35 cellular contexts compared by ENCODE assay signal in the genomic region with DNA sequence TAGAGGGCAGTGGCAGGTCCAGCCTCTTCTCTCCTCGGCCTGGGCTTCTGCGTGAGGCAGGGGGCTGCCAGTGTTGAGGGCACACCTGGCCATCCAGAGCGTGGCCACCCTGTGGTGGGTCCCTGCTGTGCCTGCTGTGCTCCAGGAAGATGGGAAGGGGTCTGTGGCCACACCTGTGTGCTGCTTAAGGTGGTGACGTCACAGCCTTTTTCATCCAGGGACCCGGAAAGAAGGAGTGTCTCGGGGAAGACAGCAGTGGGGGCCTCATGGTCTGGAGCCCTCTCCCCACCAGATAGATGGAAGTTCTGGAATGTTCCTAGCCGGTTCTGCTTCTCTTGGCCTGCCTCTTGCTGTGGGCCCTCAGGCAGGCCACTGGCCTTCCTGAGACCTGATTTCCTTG. TPM values are rescaled to one million over a fixed set of nuclear protein-coding genes. Genes with fewer than 3 reads are reported as not detected.
"Had no signal": no experiment of that assay in that cellular context is flagged by ENCODE, and none has a peak within 500 bp of the region (broad histone marks: within the 10 kb centered on the region; RNA-seq: fewer than 3 reads in every experiment).

No MANE protein-coding gene starts in this region.

- H3K27ac ChIP-seq: adrenal gland, body of pancreas, brain microvascular endothelial cell, breast epithelium, VCaP had no signal

- FAIRE-seq: astrocyte, TTC549 had no signal

- H3K9me3 Mint-ChIP-seq: activated B cell treated with CpG ODN at 0.5 μM for 24 hours; activated CD4-positive, alpha-beta memory T cell treated with anti-CD3 and anti-CD28 coated beads for 36 hours; activated CD4-positive, alpha-beta T cell treated with anti-CD3 and anti-CD28 coated beads, Interleukin-2, amount 10 ng/mL, durations not matched to agents 24 days and 14 days; activated CD8-positive, alpha-beta T cell treated with anti-CD3 and anti-CD28 coated beads for 36 hours; activated naive CD4-positive, alpha-beta T cell treated with anti-CD3 and anti-CD28 coated beads for 36 hours; activated naive CD4-positive, alpha-beta T cell treated with anti-CD3 and anti-CD28 coated beads, Interleukin-2, amount 50 U/mL, for 72 hours; activated naive CD8-positive, alpha-beta T cell treated with anti-CD3 and anti-CD28 coated beads for 36 hours; activated T-cell treated with anti-CD3 and anti-CD28 coated beads, Interleukin-2, amount 50 U/mL, for 4 hours; activated T-cell treated with anti-CD3 and anti-CD28 coated beads, Interleukin-2, amount 50 U/mL, for 72 hours; activated T-helper 1 cell treated with anti-CD3 and anti-CD28 coated beads, Interleukin-12 subunit alpha, Interleukin-12 subunit beta, Interleukin-2, Interleukin-4 antibody, amounts not matched to agents 30 ng/mL and 10 ng/mL and 1 ng/mL, durations not matched to agents 14 hours and 24 hours and 36 hours; activated T-helper 17 cell treated with anti-CD3 and anti-CD28 coated beads, Interleukin-2, amount 50 U/mL, for 72 hours; T-helper 2 cell treated with Interferon-gamma antibody and Interleukin-4, amounts not matched to agents 5 μg/mL and 100 μg/mL, for 36 hours had no signal

- ATAC-seq: activated CD8-positive, alpha-beta T cell treated with anti-CD3 and anti-CD28 coated beads for 36 hours; activated naive CD4-positive, alpha-beta T cell treated with anti-CD3 and anti-CD28 coated beads, Interleukin-2, amount 50 U/mL, for 72 hours; activated T-cell treated with anti-CD3 and anti-CD28 coated beads, Interleukin-2, amount 50 U/mL, for 4 hours; activated T-cell treated with anti-CD3 and anti-CD28 coated beads, Interleukin-2, amount 50 U/mL, for 72 hours; activated T-helper 17 cell treated with anti-CD3 and anti-CD28 coated beads, Interleukin-2, amount 50 U/mL, for 72 hours; body of pancreas; T-helper 17 cell had no signal

- H3K4me3 ChIP-seq: adrenal gland, body of pancreas, breast epithelium had no signal

- H3K4me1 Mint-ChIP-seq: activated B cell treated with CpG ODN at 0.5 μM for 24 hours; activated CD4-positive, alpha-beta T cell treated with anti-CD3 and anti-CD28 coated beads, Interleukin-2, amount 10 ng/mL, durations not matched to agents 24 days and 14 days; activated naive CD8-positive, alpha-beta T cell treated with anti-CD3 and anti-CD28 coated beads for 36 hours; activated T-helper 17 cell treated with anti-CD3 and anti-CD28 coated beads, Interleukin-2, amount 50 U/mL, for 72 hours had no signal

- H3K36me3 Mint-ChIP-seq: activated CD4-positive, alpha-beta memory T cell treated with anti-CD3 and anti-CD28 coated beads for 36 hours; activated naive CD4-positive, alpha-beta T cell treated with anti-CD3 and anti-CD28 coated beads, Interleukin-2, amount 50 U/mL, for 72 hours; activated naive CD8-positive, alpha-beta T cell treated with anti-CD3 and anti-CD28 coated beads for 36 hours had no signal

- H3K27me3 ChIP-seq: adrenal gland, body of pancreas, brain microvascular endothelial cell, breast epithelium had no signal

- H3K27ac Mint-ChIP-seq: activated B cell treated with CpG ODN at 0.5 μM for 24 hours; activated CD4-positive, alpha-beta memory T cell treated with anti-CD3 and anti-CD28 coated beads for 36 hours; activated CD4-positive, alpha-beta T cell treated with anti-CD3 and anti-CD28 coated beads, Interleukin-2, amount 10 ng/mL, durations not matched to agents 24 days and 14 days; activated CD8-positive, alpha-beta T cell treated with anti-CD3 and anti-CD28 coated beads for 36 hours; activated naive CD4-positive, alpha-beta T cell treated with anti-CD3 and anti-CD28 coated beads for 36 hours; activated naive CD8-positive, alpha-beta T cell treated with anti-CD3 and anti-CD28 coated beads for 36 hours; activated T-cell treated with anti-CD3 and anti-CD28 coated beads, Interleukin-2, amount 50 U/mL, for 72 hours; activated T-helper 1 cell treated with anti-CD3 and anti-CD28 coated beads, Interleukin-12 subunit alpha, Interleukin-12 subunit beta, Interleukin-2, Interleukin-4 antibody, amounts not matched to agents 30 ng/mL and 10 ng/mL and 1 ng/mL, durations not matched to agents 14 hours and 24 hours and 36 hours; activated T-helper 17 cell treated with anti-CD3 and anti-CD28 coated beads, Interleukin-2, amount 50 U/mL, for 72 hours; T-helper 17 cell; T-helper 2 cell treated with Interferon-gamma antibody and Interleukin-4, amounts not matched to agents 5 μg/mL and 100 μg/mL, for 36 hours had no signal

- H3K4me1 ChIP-seq: breast epithelium had no signal

- H3K27me3 Mint-ChIP-seq: activated B cell treated with CpG ODN at 0.5 μM for 24 hours had no signal

- DNase-seq: activated B cell treated with CpG ODN at 0.5 μM for 24 hours; activated CD4-positive, alpha-beta memory T cell treated with anti-CD3 and anti-CD28 coated beads for 36 hours; activated CD4-positive, alpha-beta T cell treated with anti-CD3 and anti-CD28 coated beads for 4 hours; activated CD4-positive, alpha-beta T cell treated with anti-CD3 and anti-CD28 coated beads, Interleukin-2, amount 10 ng/mL, durations not matched to agents 24 days and 14 days; activated CD4-positive, alpha-beta T cell treated with anti-CD3 and anti-CD28 coated beads, Interleukin-2, amount 50 U/mL, for 1 hour; activated CD4-positive, alpha-beta T cell treated with anti-CD3 and anti-CD28 coated beads, Interleukin-2, amount 50 U/mL, for 4 hours; activated CD4-positive, CD25-positive, alpha-beta regulatory T cell treated with anti-CD3 and anti-CD28 coated beads, Interleukin-2, amount 50 U/mL, for 72 hours; activated CD8-positive, alpha-beta memory T cell treated with anti-CD3 and anti-CD28 coated beads, Interleukin-2, amount 50 U/mL, for 4 hours; activated CD8-positive, alpha-beta T cell treated with anti-CD3 and anti-CD28 coated beads for 36 hours; activated effector memory CD4-positive, alpha-beta T cell treated with anti-CD3 and anti-CD28 coated beads, Interleukin-2, amount 50 U/mL, for 16 hours; activated gamma-delta T cell treated with Interleukin-2 at 50 U/mL for 16 hours; activated naive CD4-positive, alpha-beta T cell; activated naive CD4-positive, alpha-beta T cell treated with anti-CD3 and anti-CD28 coated beads for 36 hours; activated naive CD4-positive, alpha-beta T cell treated with anti-CD3 and anti-CD28 coated beads, Interleukin-2, amount 50 U/mL, for 16 hours; activated naive CD8-positive, alpha-beta T cell treated with anti-CD3 and anti-CD28 coated beads for 36 hours; activated T-cell treated with anti-CD3 and anti-CD28 coated beads for 4 hours; activated T-cell treated with anti-CD3 and anti-CD28 coated beads, Interleukin-2, amount 50 U/mL, for 1 hour; activated T-cell treated with anti-CD3 and anti-CD28 coated beads, Interleukin-2, amount 50 U/mL, for 4 hours; activated T-cell treated with anti-CD3 and anti-CD28 coated beads, Interleukin-2, amount 50 U/mL, for 72 hours; adrenal gland; amniotic stem cell; aorta; body of pancreas; brain microvascular endothelial cell; central memory CD4-positive, alpha-beta T cell; T-helper 17 cell; T-helper 9 cell had no signal

- H3K4me3 Mint-ChIP-seq: activated B cell treated with CpG ODN at 0.5 μM for 24 hours; activated CD4-positive, alpha-beta memory T cell treated with anti-CD3 and anti-CD28 coated beads for 36 hours; activated CD4-positive, alpha-beta T cell treated with anti-CD3 and anti-CD28 coated beads, Interleukin-2, amount 10 ng/mL, durations not matched to agents 24 days and 14 days; activated CD8-positive, alpha-beta T cell treated with anti-CD3 and anti-CD28 coated beads for 36 hours; activated naive CD4-positive, alpha-beta T cell treated with anti-CD3 and anti-CD28 coated beads for 36 hours; activated naive CD8-positive, alpha-beta T cell treated with anti-CD3 and anti-CD28 coated beads for 36 hours; activated T-cell treated with anti-CD3 and anti-CD28 coated beads, Interleukin-2, amount 50 U/mL, for 4 hours; activated T-cell treated with anti-CD3 and anti-CD28 coated beads, Interleukin-2, amount 50 U/mL, for 72 hours; activated T-helper 1 cell treated with anti-CD3 and anti-CD28 coated beads, Interleukin-12 subunit alpha, Interleukin-12 subunit beta, Interleukin-2, Interleukin-4 antibody, amounts not matched to agents 30 ng/mL and 10 ng/mL and 1 ng/mL, durations not matched to agents 14 hours and 24 hours and 36 hours; activated T-helper 17 cell treated with anti-CD3 and anti-CD28 coated beads, Interleukin-2, amount 50 U/mL, for 72 hours; T-helper 17 cell; T-helper 2 cell treated with Interferon-gamma antibody and Interleukin-4, amounts not matched to agents 5 μg/mL and 100 μg/mL, for 36 hours had no signal

- H3K36me3 ChIP-seq: adrenal gland, brain microvascular endothelial cell, breast epithelium had no signal

- H3K9me3 ChIP-seq: adrenal gland, body of pancreas, breast epithelium had no signal

RNA-seq across cellular contexts. Expression of a gene that starts 52.1 kb away (rescaled TPM):
- total RNA-seq: activated naive CD4-positive, alpha-beta T cell treated with anti-CD3 and anti-CD28 coated beads for 36 hours had no signal
